ENCODE assay signal across 1 cellular context in the genomic region with DNA sequence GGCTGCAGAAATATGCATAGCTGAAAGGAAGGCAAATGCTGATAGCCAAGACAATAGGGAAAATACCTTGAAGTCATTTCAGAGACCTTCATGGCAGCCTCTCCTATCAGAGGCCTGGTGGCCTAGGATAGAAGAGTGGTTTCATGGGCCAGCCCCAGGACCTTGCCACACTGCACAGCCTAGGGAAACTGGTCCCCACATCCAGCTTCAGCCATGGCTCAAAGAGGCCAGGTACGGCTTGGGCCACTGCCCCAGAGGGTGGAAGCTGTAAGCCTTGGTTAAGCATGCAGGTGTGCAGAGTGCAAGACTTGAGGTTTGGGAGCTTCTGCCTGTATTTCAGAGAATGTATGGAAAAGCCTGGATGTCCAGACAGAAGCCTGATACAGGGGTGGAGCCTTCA.
TF ChIP-seq lines count a peak whose summit lies in the region.

No MANE protein-coding gene starts in this region.

TF ChIP-seq in IMR-90, 13 proteins besides CTCF, POLR2A, EP300 and RAD21 (continued from another document):
- TF ChIP-seq, protein P1, sequence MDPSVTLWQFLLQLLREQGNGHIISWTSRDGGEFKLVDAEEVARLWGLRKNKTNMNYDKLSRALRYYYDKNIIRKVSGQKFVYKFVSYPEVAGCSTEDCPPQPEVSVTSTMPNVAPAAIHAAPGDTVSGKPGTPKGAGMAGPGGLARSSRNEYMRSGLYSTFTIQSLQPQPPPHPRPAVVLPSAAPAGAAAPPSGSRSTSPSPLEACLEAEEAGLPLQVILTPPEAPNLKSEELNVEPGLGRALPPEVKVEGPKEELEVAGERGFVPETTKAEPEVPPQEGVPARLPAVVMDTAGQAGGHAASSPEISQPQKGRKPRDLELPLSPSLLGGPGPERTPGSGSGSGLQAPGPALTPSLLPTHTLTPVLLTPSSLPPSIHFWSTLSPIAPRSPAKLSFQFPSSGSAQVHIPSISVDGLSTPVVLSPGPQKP (IDR thresholded peaks at IDR 0.05; ENCODE audit: borderline replicate concordance, low read depth, low read length): no peak
- no peak for TF ChIP-seq MXI1 (IDR thresholded peaks at IDR 0.05; ENCODE audit: borderline replicate concordance, low read depth, low read length)
- no peak for TF ChIP-seq RCOR1 (IDR thresholded peaks at IDR 0.05; ENCODE audit: insufficient replicate concordance, low read length)
- TF ChIP-seq NFE2L2 (IDR thresholded peaks at IDR 0.05; ENCODE audit: low read depth, low read length): no peak
